Comparison of ENCODE assay signal across 1 cellular context in genomic region chr11:66936326-66936725, GRCh38.
TF ChIP-seq lines count a peak whose summit lies in the region.

No MANE protein-coding gene starts in this region.

TF ChIP-seq in A549, 52 proteins besides CTCF, POLR2A, EP300 and RAD21 (continued from another document):
- TF ChIP-seq REST (IDR thresholded peaks at IDR 0.05): no peak
- TF ChIP-seq USF2 (IDR thresholded peaks at IDR 0.05): no peak
- no peak for TF ChIP-seq SMC3 (IDR thresholded peaks at IDR 0.05)
- no peak for TF ChIP-seq HEYL (CRISPR knock-in tag; IDR thresholded peaks at IDR 0.05)
- TF ChIP-seq, protein P1, sequence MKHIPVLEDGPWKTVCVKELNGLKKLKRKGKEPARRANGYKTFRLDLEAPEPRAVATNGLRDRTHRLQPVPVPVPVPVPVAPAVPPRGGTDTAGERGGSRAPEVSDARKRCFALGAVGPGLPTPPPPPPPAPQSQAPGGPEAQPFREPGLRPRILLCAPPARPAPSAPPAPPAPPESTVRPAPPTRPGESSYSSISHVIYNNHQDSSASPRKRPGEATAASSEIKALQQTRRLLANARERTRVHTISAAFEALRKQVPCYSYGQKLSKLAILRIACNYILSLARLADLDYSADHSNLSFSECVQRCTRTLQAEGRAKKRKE (CRISPR knock-in tag; IDR thresholded peaks at IDR 0.05; ENCODE audit: low read depth): no peak
- no peak for TF ChIP-seq EHMT2 (IDR thresholded peaks at IDR 0.05; ENCODE audit: low read depth)
- no peak for TF ChIP-seq KDM5A (IDR thresholded peaks at IDR 0.05)
- no peak for TF ChIP-seq ZSCAN20 (CRISPR knock-in tag; IDR thresholded peaks at IDR 0.05)
- no peak for TF ChIP-seq RFX5 (IDR thresholded peaks at IDR 0.05)
- TF ChIP-seq GATA3 (IDR thresholded peaks at IDR 0.05; ENCODE audit: borderline replicate concordance): 0 out of 2 replicates have a peak, but pooled peaks have one; percentile 20
- TF ChIP-seq, protein P2, sequence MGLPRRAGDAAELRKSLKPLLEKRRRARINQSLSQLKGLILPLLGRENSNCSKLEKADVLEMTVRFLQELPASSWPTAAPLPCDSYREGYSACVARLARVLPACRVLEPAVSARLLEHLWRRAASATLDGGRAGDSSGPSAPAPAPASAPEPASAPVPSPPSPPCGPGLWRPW (IDR thresholded peaks at IDR 0.05): 0 out of 2 replicates have a peak, but pooled peaks have one; percentile 17
- TF ChIP-seq ZNF302 (CRISPR knock-in tag; IDR thresholded peaks at IDR 0.05): no peak
- TF ChIP-seq EHF (CRISPR knock-in tag; IDR thresholded peaks at IDR 0.05): no peak
- TF ChIP-seq NR3C1 (IDR thresholded peaks at IDR 0.05): no peak
- no peak for TF ChIP-seq SREBF2 (IDR thresholded peaks at IDR 0.05)
- no peak for TF ChIP-seq FOSB (CRISPR knock-in tag; IDR thresholded peaks at IDR 0.05)
- TF ChIP-seq, protein P3, sequence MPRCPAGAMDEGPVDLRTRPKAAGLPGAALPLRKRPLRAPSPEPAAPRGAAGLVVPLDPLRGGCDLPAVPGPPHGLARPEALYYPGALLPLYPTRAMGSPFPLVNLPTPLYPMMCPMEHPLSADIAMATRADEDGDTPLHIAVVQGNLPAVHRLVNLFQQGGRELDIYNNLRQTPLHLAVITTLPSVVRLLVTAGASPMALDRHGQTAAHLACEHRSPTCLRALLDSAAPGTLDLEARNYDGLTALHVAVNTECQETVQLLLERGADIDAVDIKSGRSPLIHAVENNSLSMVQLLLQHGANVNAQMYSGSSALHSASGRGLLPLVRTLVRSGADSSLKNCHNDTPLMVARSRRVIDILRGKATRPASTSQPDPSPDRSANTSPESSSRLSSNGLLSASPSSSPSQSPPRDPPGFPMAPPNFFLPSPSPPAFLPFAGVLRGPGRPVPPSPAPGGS (IDR thresholded peaks at IDR 0.05): no peak
- no peak for TF ChIP-seq CBX8 (IDR thresholded peaks at IDR 0.05)
- TF ChIP-seq HOXB5 (CRISPR knock-in tag; IDR thresholded peaks at IDR 0.05): no peak
- TF ChIP-seq RCOR1 (IDR thresholded peaks at IDR 0.05; ENCODE audit: low read depth, low read length): no peak
- TF ChIP-seq MAZ (IDR thresholded peaks at IDR 0.05; ENCODE audit: borderline replicate concordance, low read depth, low read length): no peak
